10 cellular contexts compared by ENCODE assay signal in the genomic region with DNA sequence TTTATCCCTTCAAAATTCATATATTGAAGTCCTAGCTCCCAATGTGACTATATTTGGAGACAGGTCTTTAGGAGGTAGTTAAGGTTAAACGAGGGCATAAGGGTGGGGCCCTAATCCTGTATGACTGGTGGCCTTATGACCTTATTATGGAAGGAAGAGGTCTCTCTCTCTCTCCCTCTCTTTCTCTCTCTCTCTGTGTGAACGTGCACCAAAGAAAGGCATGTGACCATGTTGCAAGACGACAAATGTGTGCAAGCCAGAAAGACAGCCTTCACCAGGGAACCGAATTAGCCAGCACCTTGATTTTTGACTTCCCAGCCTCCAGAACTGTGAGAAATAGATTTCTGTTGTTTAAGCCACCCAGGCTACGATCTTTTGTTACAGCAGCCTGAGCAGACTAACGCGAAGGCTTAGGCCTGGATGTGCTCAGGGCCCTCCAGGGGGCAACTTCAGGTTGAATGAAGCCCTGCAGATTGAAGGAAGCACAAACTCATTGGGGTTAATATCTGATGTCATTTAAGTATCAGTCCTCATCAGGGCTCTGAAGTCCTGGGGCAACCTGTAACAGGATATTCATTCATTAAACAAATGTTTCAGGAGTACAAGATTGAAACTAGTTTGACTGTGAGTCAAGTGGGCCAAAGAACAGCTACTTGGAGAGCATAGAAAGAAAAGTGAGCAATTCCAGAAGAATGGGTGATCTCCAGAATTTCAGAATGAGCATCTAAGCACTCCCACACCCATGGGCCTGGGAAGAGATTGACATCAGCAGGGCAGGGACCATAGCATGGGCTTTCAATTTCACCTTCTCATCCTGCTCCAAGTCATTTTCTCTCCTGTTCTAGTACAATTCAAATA.
DNase-seq lines count a peak whose midpoint lies in the region; ATAC-seq, FAIRE-seq and TF ChIP-seq lines count a peak whose summit lies in the region.
"Had no signal": no experiment of that assay in that cellular context is flagged by ENCODE, and none has a peak within 500 bp of the region (broad histone marks: within the 10 kb centered on the region; RNA-seq: fewer than 3 reads in every experiment).

No MANE protein-coding gene starts in this region.

- DNase-seq in activated naive CD4-positive, alpha-beta T cell treated with Interleukin-2 at 50 U/mL for 16 hours = peak; percentile 53
- DNase-seq in activated naive CD4-positive, alpha-beta T cell (lab: John Stamatoyannopoulos, UW) = no peak
- peak; percentile 75 for DNase-seq in activated CD4-positive, alpha-beta memory T cell treated with anti-CD3 and anti-CD28 coated beads for 36 hours
- peak; percentile 94 for DNase-seq in epithelial cell of esophagus (ENCODE audit: low read depth)
- peak; percentile 36 for DNase-seq in stimulated activated naive CD8-positive, alpha-beta T cell treated with anti-CD3 and anti-CD28 coated beads, Interleukin-15, Interleukin-2, amounts not matched to agents 100 U/mL and 50 U/mL, for 24 hours
- DNase-seq in small intestine = no peak
- DNase-seq: dermis blood vessel endothelial cell, Kasumi-1 had no signal

- intact Hi-C loops in activated CD4-positive, alpha-beta memory T cell treated with anti-CD3 and anti-CD28 coated beads for 36 hours (cut with micrococcal nuclease) = loop anchor here (1.0 to 5.0 kb wide), 2 partner anchors 164 to 218 kb away; no protein-coding TSS in a partner anchor

- H3K27me3 ChIP-seq in small intestine (ENCODE audit: control insufficient read depth in 2 of 2, insufficient read depth in 2 of 2, low read length in 2 of 2) = no peaks in the 10 kb centered on the region

- no peak for FAIRE-seq in small intestine (lab: Jason Lieb, UNC)

- H3K27ac Mint-ChIP-seq in activated CD4-positive, alpha-beta memory T cell treated with anti-CD3 and anti-CD28 coated beads for 36 hours = peak overlapping the region; percentile 84

- no peaks in the 10 kb centered on the region for H3K36me3 ChIP-seq in small intestine (ENCODE audit: control insufficient read depth in 2 of 2, insufficient read depth in 2 of 2, low read length in 2 of 2)

- WGBS in small intestine, 3 donors = 87 to 93% (median 92%) methylated on average over 7 of the region's 7 CpGs

- CTCF ChIA-PET in activated CD4-positive, alpha-beta memory T cell treated with anti-CD3 and anti-CD28 coated beads for 36 hours (lab: Charles Lee) = interaction anchor here (0.6 to 3.2 kb wide), 13 partner anchors 7 to 399 kb away, joined by 3 to 51 read pairs (median 10); a partner anchor contains a TSS

- H3K4me3 ChIP-seq in epithelial cell of esophagus (ENCODE audit: low read length) (no peak overlapping the region), small intestine (ENCODE audit: low read depth in 1 of 2, low read length in 2 of 2) (no peak overlapping the region)

- ATAC-seq in stimulated activated naive CD8-positive, alpha-beta T cell treated with anti-CD3 and anti-CD28 coated beads, Interleukin-15, Interleukin-2, amounts not matched to agents 100 U/mL and 50 U/mL, for 24 hours = peak; percentile 48
- ATAC-seq in GM19023 (IDR thresholded peaks at IDR 0.05; ENCODE audit: unreplicated experiment) (no peak), HG03520 (IDR thresholded peaks at IDR 0.05; ENCODE audit: unreplicated experiment) (no peak)

- peaks cover 76% of the 10 kb centered on the region for H3K4me1 Mint-ChIP-seq in activated CD4-positive, alpha-beta memory T cell treated with anti-CD3 and anti-CD28 coated beads for 36 hours (ENCODE audit: low read depth)

- peaks cover 0 to 2% of the 10 kb centered on the region in 2 donors for H3K4me1 ChIP-seq in small intestine (ENCODE audit: control insufficient read depth in 2 of 2, insufficient read depth in 1 of 2, low read depth in 1 of 2, low read length in 1 of 2)

- H3K27me3 Mint-ChIP-seq in activated CD4-positive, alpha-beta memory T cell treated with anti-CD3 and anti-CD28 coated beads for 36 hours = no peaks in the 10 kb centered on the region

- H3K27ac ChIP-seq in small intestine (ENCODE audit: low read depth in 1 of 2, low read length in 1 of 2) = peak overlapping the region in 1 of 2 donors; percentile 51

- no peaks in the 10 kb centered on the region for H3K9me3 ChIP-seq in small intestine (ENCODE audit: control insufficient read depth, low read depth)

- POLR2A ChIA-PET in activated CD4-positive, alpha-beta memory T cell treated with anti-CD3 and anti-CD28 coated beads for 36 hours (lab: Charles Lee) = interaction anchor here (1.0 to 3.0 kb wide), 5 partner anchors 11 to 162 kb away, joined by 3 to 43 read pairs (median 8); a partner anchor contains a TSS

- peaks cover 2% of the 10 kb centered on the region for H3K36me3 Mint-ChIP-seq in activated CD4-positive, alpha-beta memory T cell treated with anti-CD3 and anti-CD28 coated beads for 36 hours

- no peak for TF ChIP-seq CTCF in epithelial cell of esophagus (IDR thresholded peaks at IDR 0.05; ENCODE audit: insufficient read depth, low read depth, low read length, missing control alignments)

- no peaks in the 10 kb centered on the region for H3K9me3 Mint-ChIP-seq in activated CD4-positive, alpha-beta memory T cell treated with anti-CD3 and anti-CD28 coated beads for 36 hours

- no peak overlapping the region for H3K4me3 Mint-ChIP-seq in activated CD4-positive, alpha-beta memory T cell treated with anti-CD3 and anti-CD28 coated beads for 36 hours

Comparison
In these comparisons a context has a peak if more than half of its experiments do, and no peak if none do; other contexts are left out.
1. DNase-seq: peak in activated naive CD4-positive, alpha-beta T cell treated with Interleukin-2 at 50 U/mL for 16 hours (single experiment), activated CD4-positive, alpha-beta memory T cell treated with anti-CD3 and anti-CD28 coated beads for 36 hours (single experiment), epithelial cell of esophagus (single experiment) and stimulated activated naive CD8-positive, alpha-beta T cell treated with anti-CD3 and anti-CD28 coated beads, Interleukin-15, Interleukin-2, amounts not matched to agents 100 U/mL and 50 U/mL, for 24 hours (single experiment); none in activated naive CD4-positive, alpha-beta T cell (0 of 4) and small intestine (single experiment).